Comparison of ENCODE assay signal across 14 cellular contexts in the genomic region with DNA sequence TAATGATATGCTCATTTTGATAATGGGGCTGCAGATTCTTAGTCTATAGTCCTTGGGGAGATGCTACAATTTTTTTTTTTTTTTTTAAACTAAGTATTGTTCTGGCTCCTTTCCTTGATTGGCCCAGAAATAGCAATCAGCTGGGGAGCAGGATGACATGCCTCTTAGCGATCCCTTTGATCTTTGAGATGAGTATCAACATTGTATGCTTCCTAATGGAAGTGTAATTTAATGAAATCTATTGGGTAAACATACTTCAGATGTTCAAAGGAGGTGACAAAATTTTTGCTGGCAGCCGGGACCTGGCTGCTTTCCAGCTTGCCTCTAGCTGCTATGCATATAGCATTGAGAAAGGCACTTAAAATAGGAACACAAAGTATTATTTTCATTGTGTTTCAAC. TPM values are rescaled to one million over a fixed set of nuclear protein-coding genes. Genes with fewer than 3 reads are reported as not detected.
A peak's percentile ranks its signal among the peaks of the same experiment; 100 is the strongest.
DNase-seq lines count a peak whose midpoint lies in the region; FAIRE-seq and TF ChIP-seq lines count a peak whose summit lies in the region.
"Had no signal": no experiment of that assay in that cellular context is flagged by ENCODE, and none has a peak within 500 bp of the region (broad histone marks: within the 10 kb centered on the region; RNA-seq: fewer than 3 reads in every experiment).

No MANE protein-coding gene starts in this region.

- H3K4me3 ChIP-seq in Caco-2 (ENCODE audit: low read depth, low read length), result no peak overlapping the region
- H3K4me3 ChIP-seq in fibroblast of lung (replicated peaks in 1 of 4; ENCODE audit: control extremely low read depth in 1 of 4, insufficient read depth in 1 of 4, low read depth in 3 of 4, low read length in 4 of 4), result no peak overlapping the region
- H3K4me3 ChIP-seq: BLaER1, pancreas, SJSA1 had no signal

- FAIRE-seq in GM12891 (lab: Jason Lieb, UNC), result no peak
- FAIRE-seq: frontal cortex, pancreas had no signal

- no peaks in the 10 kb centered on the region for H3K9me3 Mint-ChIP-seq in Caco-2 (ENCODE audit: unreplicated experiment)

- BruUV-seq in Caco-2 (replicated peaks; lab: Mats Ljungman, UMichigan), result no TSS peak

- H3K9me3 ChIP-seq in Caco-2 (no peaks in the 10 kb centered on the region), fibroblast of lung (ENCODE audit: control insufficient read depth, insufficient read depth, low read depth, low read length) (no peaks in the 10 kb centered on the region)
- H3K9me3 ChIP-seq: BLaER1, pancreas, SJSA1 had no signal

- H3K4me1 Mint-ChIP-seq in Caco-2 (ENCODE audit: low read depth, unreplicated experiment), result peaks cover 12% of the 10 kb centered on the region

- H3K36me3 Mint-ChIP-seq in Caco-2 (ENCODE audit: insufficient read depth, unreplicated experiment), result no peaks in the 10 kb centered on the region

- H3K4me1 ChIP-seq in Caco-2 (peaks cover 31% of the 10 kb centered on the region), fibroblast of lung (ENCODE audit: control insufficient read depth, extremely low read depth, insufficient read depth, low read length) (no peaks in the 10 kb centered on the region)
- H3K4me1 ChIP-seq: BLaER1, pancreas had no signal

- H3K27me3 Mint-ChIP-seq in Caco-2 (ENCODE audit: insufficient read depth, unreplicated experiment), result no peaks in the 10 kb centered on the region

- H4K20me1 ChIP-seq in fibroblast of lung (ENCODE audit: control insufficient read depth, extremely low read depth, insufficient read depth, low read length), result no peaks in the 10 kb centered on the region

- CTCF ChIA-PET in Caco-2 (lab: Charles Lee), result interaction anchor here (0.7 to 3.2 kb wide), 2 partner anchors 18 to 327 kb away, joined by 3 to 11 read pairs; no protein-coding TSS in a partner anchor

- POLR2A ChIA-PET in Caco-2 (lab: Charles Lee), result interaction anchor here (1.2 kb wide), 1 partner anchor 44 kb away, joined by 3 read pairs; no protein-coding TSS in a partner anchor

- intact Hi-C loops in Caco-2 (cut with micrococcal nuclease; ENCODE audit: unreplicated experiment), result no loop called here

- TF ChIP-seq CTCF in Caco-2 (IDR thresholded peaks at IDR 0.05; ENCODE audit: insufficient read depth in 1 of 2, low read depth in 1 of 2, low read length in 1 of 2, severe bottlenecking in 1 of 2, unreplicated experiment in 1 of 2), result no peak
- no peak for TF ChIP-seq CTCF in fibroblast of lung (conservative IDR thresholded peaks at IDR 0.05 in 1 of 2, IDR thresholded peaks at IDR 0.05 in 1 of 2; ENCODE audit: low read depth in 1 of 2, low read length in 2 of 2)

- H3K36me3 ChIP-seq in Caco-2 (ENCODE audit: control insufficient read depth, insufficient read depth, low read length), result no peaks in the 10 kb centered on the region
- H3K36me3 ChIP-seq in fibroblast of lung (ENCODE audit: control insufficient read depth, insufficient read depth, low read length), result no peaks in the 10 kb centered on the region
- H3K36me3 ChIP-seq: pancreas, SJSA1 had no signal

- H3K27me3 ChIP-seq in Caco-2 (replicated peaks; ENCODE audit: control insufficient read depth, insufficient read depth, low read length), result no peaks in the 10 kb centered on the region
- H3K27me3 ChIP-seq in fibroblast of lung (ENCODE audit: control insufficient read depth, insufficient read depth, low read length), result no peaks in the 10 kb centered on the region
- H3K27me3 ChIP-seq: BLaER1, pancreas, SJSA1 had no signal

- H2AFZ ChIP-seq in fibroblast of lung (ENCODE audit: low read length), result no peak overlapping the region

- H3K79me2 ChIP-seq in fibroblast of lung (ENCODE audit: control insufficient read depth, insufficient read depth, low read length), result no peaks in the 10 kb centered on the region

- DNase-seq in Caco-2 (peak; percentile 42 to 49), NCI-H1092 (lab: John Stamatoyannopoulos, UW) (peak; percentile 75), NCI-H510A treated with DMSO at 0.1 percent for 48 hours (lab: John Stamatoyannopoulos, UW) (peak; percentile 97), fibroblast of lung (ENCODE audit: low read depth in 2 of 2) (peak in 1 of 2 donors; percentile 18), nucleus accumbens (lab: John Stamatoyannopoulos, UW) (no peak), GM12891 (ENCODE audit: insufficient read length, low spot score) (no peak), OCI-M2 (lab: John Stamatoyannopoulos, UW; ENCODE audit: unreplicated experiment) (no peak)
- no peak for DNase-seq in stimulated activated CD4-positive, alpha-beta T cell treated with anti-CD3 and anti-CD28 coated beads, Interleukin-15, amount 100 ng/mL, for 24 hours
- DNase-seq: activated CD4-positive, alpha-beta T cell treated with anti-CD3 and anti-CD28 coated beads for 48 hours; left colon; pancreas had no signal

- H3K27ac ChIP-seq in fibroblast of lung (ENCODE audit: insufficient read depth, low read length), result no peak overlapping the region
- H3K27ac ChIP-seq: BLaER1, pancreas, SJSA1 had no signal

- H3K4me2 ChIP-seq in fibroblast of lung (ENCODE audit: extremely low read depth, insufficient read depth, low read length), result peak overlapping the region; percentile 67
- H3K4me2 ChIP-seq: BLaER1 had no signal

- peak overlapping the region; percentile 53 for H3K27ac Mint-ChIP-seq in Caco-2 (ENCODE audit: unreplicated experiment)

- no peak overlapping the region for H3K9ac ChIP-seq in fibroblast of lung (ENCODE audit: insufficient read depth, low read length)
- H3K9ac ChIP-seq: BLaER1 had no signal

- peak overlapping the region; percentile 2 for H3K4me3 Mint-ChIP-seq in Caco-2 (ENCODE audit: unreplicated experiment)

- no peak for TF ChIP-seq POLR2A in GM12891 (IDR thresholded peaks at IDR 0.05; ENCODE audit: low read depth, low read length)

TF ChIP-seq in GM12891, 5 proteins besides CTCF, POLR2A, EP300 and RAD21:
- TF ChIP-seq PAX5 (IDR thresholded peaks at IDR 0.05; ENCODE audit: insufficient read depth, low read length, severe bottlenecking) (no peak), TAF1 (IDR thresholded peaks at IDR 0.05; ENCODE audit: low read depth, low read length) (no peak), POLR2AphosphoS5 (IDR thresholded peaks at IDR 0.05; ENCODE audit: low read depth, low read length) (no peak), SPI1 (IDR thresholded peaks at IDR 0.05; ENCODE audit: low read depth, low read length) (no peak), POU2F2 (IDR thresholded peaks at IDR 0.05; ENCODE audit: low read depth, low read length) (no peak)

RNA-seq across cellular contexts. Expression of gene VTI1A, which starts 43.5 kb away (rescaled TPM):
- total RNA-seq in Caco-2 (2022) (42.3 and 45.6 TPM in 2 replicates), fibroblast of lung (21.6 and 30.9 TPM in 2 replicates)
- polyA plus RNA-seq in fibroblast of lung, result 18.1 and 19.1 TPM in 2 replicates
- 13.4 and 13.6 TPM in 2 replicates for polyA plus RNA-seq in fibroblast of lung (2012)
- 6.9 and 10.6 TPM in 2 replicates for polyA minus RNA-seq in fibroblast of lung (ENCODE audit: low replicate concordance)
- polyA plus RNA-seq in GM12891 (2012; ENCODE audit: low read depth, missing spikeins), result 15.9 TPM

RNA-seq across cellular contexts. Expression of gene ZDHHC6, which starts 43.8 kb away (rescaled TPM):
- 47.4 and 48.8 TPM in 2 replicates for total RNA-seq in Caco-2 (2022)
- 28.0 and 29.9 TPM in 2 replicates for total RNA-seq in fibroblast of lung
- polyA plus RNA-seq in fibroblast of lung, result 34.8 and 37.8 TPM in 2 replicates
- polyA plus RNA-seq in fibroblast of lung (2012), result 24.5 and 25.4 TPM in 2 replicates
- polyA minus RNA-seq in fibroblast of lung (ENCODE audit: low replicate concordance), result 4.4 and 5.9 TPM in 2 replicates
- polyA plus RNA-seq in GM12891 (2012; ENCODE audit: low read depth, missing spikeins), result 22.0 TPM

Comparison
In these comparisons a context has a peak if more than half of its experiments do, and no peak if none do; other contexts are left out.
1. DNase-seq: peak in Caco-2 (2 of 2), NCI-H1092 (single experiment) and NCI-H510A treated with DMSO at 0.1 percent for 48 hours (single experiment); none in nucleus accumbens (0 of 56), GM12891 (single experiment), OCI-M2 (single experiment) and stimulated activated CD4-positive, alpha-beta T cell treated with anti-CD3 and anti-CD28 coated beads, Interleukin-15, amount 100 ng/mL, for 24 hours (single experiment).